22 cellular contexts compared by ENCODE assay signal in the genomic region with DNA sequence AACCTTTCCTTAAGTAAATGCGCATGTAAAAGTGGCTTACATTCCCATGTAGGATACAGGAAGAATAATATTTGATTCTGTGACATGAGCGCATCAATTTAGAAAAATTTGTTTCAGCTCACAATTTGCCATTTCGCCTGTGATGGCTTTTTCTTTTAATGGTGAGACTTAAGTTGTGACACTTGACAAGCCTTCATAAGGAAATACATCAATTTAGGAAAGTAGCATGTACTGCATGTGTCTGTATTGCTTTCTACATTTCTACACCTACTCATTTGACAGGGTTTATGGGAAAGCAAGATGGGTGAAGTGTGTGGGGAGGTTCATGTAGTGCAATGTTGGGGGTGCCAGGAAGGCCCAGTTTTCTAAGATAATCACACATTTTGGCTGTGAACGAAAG. TPM values are rescaled to one million over a fixed set of nuclear protein-coding genes. Genes with fewer than 3 reads are reported as not detected.
"Had no signal": no experiment of that assay in that cellular context is flagged by ENCODE, and none has a peak within 500 bp of the region (broad histone marks: within the 10 kb centered on the region; RNA-seq: fewer than 3 reads in every experiment).

No MANE protein-coding gene starts in this region.

- H3K27ac Mint-ChIP-seq: naive thymus-derived CD4-positive, alpha-beta T cell; stimulated activated naive B cell treated with anti-CD40 and anti-IgM and Interleukin-4, amounts not matched to agents 10 μg/mL and 1 μg/mL and 100 μg/mL, for 72 hours had no signal

- H3K27ac ChIP-seq: left ventricle myocardium inferior, right atrium auricular region, sigmoid colon, uterus had no signal

- H3K36me3 ChIP-seq: left ventricle myocardium inferior, right atrium auricular region, sigmoid colon, thyroid gland, upper lobe of left lung, uterus had no signal

- H3K9me3 ChIP-seq: left ventricle myocardium inferior, right atrium auricular region, sigmoid colon, thyroid gland, upper lobe of left lung, uterus had no signal

- H3K4me2 ChIP-seq: hepatocyte had no signal

- ATAC-seq: left cardiac atrium; naive thymus-derived CD4-positive, alpha-beta T cell; stimulated activated naive B cell treated with anti-CD40 and anti-IgM and Interleukin-4, amounts not matched to agents 10 μg/mL and 1 μg/mL and 100 μg/mL, for 72 hours had no signal

- H3K4me3 Mint-ChIP-seq: naive thymus-derived CD4-positive, alpha-beta T cell; nephron progenitor cell; stimulated activated naive B cell treated with anti-CD40 and anti-IgM and Interleukin-4, amounts not matched to agents 10 μg/mL and 1 μg/mL and 100 μg/mL, for 72 hours had no signal

- H3K4me3 ChIP-seq: hepatocyte, left ventricle myocardium inferior, right atrium auricular region, sigmoid colon, skin epidermis, thyroid gland, upper lobe of left lung, uterus had no signal

- H3K4me1 Mint-ChIP-seq: naive thymus-derived CD4-positive, alpha-beta T cell; stimulated activated naive B cell treated with anti-CD40 and anti-IgM and Interleukin-4, amounts not matched to agents 10 μg/mL and 1 μg/mL and 100 μg/mL, for 72 hours had no signal

- H3K27me3 ChIP-seq: hepatocyte, right atrium auricular region, sigmoid colon, thyroid gland, upper lobe of left lung, uterus had no signal

- H3K9me3 Mint-ChIP-seq: naive thymus-derived CD4-positive, alpha-beta T cell; nephron progenitor cell had no signal

- H3K36me3 Mint-ChIP-seq: naive thymus-derived CD4-positive, alpha-beta T cell; stimulated activated naive B cell treated with anti-CD40 and anti-IgM and Interleukin-4, amounts not matched to agents 10 μg/mL and 1 μg/mL and 100 μg/mL, for 72 hours had no signal

- H3K79me2 ChIP-seq: hepatocyte had no signal

- DNase-seq: effector memory CD4-positive, alpha-beta T cell; foreskin melanocyte; head of caudate nucleus; kidney; left cardiac atrium; left ventricle myocardium inferior; naive thymus-derived CD4-positive, alpha-beta T cell; nephron progenitor cell; sigmoid colon; stimulated activated CD4-positive, alpha-beta T cell treated with anti-CD3 and anti-CD28 coated beads, Interleukin-2, amount 100 ng/mL, for 24 hours; stimulated activated CD4-positive, alpha-beta T cell treated with anti-CD3 and anti-CD28 coated beads, Interleukin-4, amount 100 ng/mL, for 4 hours; stimulated activated naive B cell treated with anti-CD40 and anti-IgM and Interleukin-4, amounts not matched to agents 10 μg/mL and 1 μg/mL and 100 μg/mL, for 72 hours; thyroid gland; upper lobe of left lung; uterus had no signal

- H2AFZ ChIP-seq: hepatocyte had no signal

- H3K4me1 ChIP-seq: left ventricle myocardium inferior, right atrium auricular region, sigmoid colon, uterus had no signal

RNA-seq across cellular contexts. Expression of a gene that starts 12.1 kb away (rescaled TPM):
- total RNA-seq: left ventricle myocardium inferior; lung microvascular endothelial cell; mononuclear cell; naive thymus-derived CD4-positive, alpha-beta T cell; osteocyte; posterior vena cava; sigmoid colon had no signal
